ENCODE assay signal across 1 cellular context in genomic region chr16:15886078-15886477, GRCh38.
TF ChIP-seq lines count a peak whose summit lies in the region.

No MANE protein-coding gene starts in this region.

TF ChIP-seq in GM23338, 12 proteins besides CTCF, POLR2A, EP300 and RAD21:
- no peak for TF ChIP-seq ZNF114 (CRISPR knock-in tag; IDR thresholded peaks at IDR 0.05)
- no peak for TF ChIP-seq ETS1 (IDR thresholded peaks at IDR 0.05)
- TF ChIP-seq EZH2 (IDR thresholded peaks at IDR 0.05; ENCODE audit: low read depth, unreplicated experiment) = no peak
- no peak for TF ChIP-seq CREB1 (CRISPR knock-in tag; IDR thresholded peaks at IDR 0.05; ENCODE audit: low read depth)
- no peak for TF ChIP-seq REST (IDR thresholded peaks at IDR 0.05; ENCODE audit: unreplicated experiment)
